17 cellular contexts compared by ENCODE assay signal in genomic region chr1:94929816-94930215, GRCh38. TPM values are rescaled to one million over a fixed set of nuclear protein-coding genes. Genes with fewer than 3 reads are reported as not detected.
DNase-seq lines count a peak whose midpoint lies in the region; ATAC-seq and TF ChIP-seq lines count a peak whose summit lies in the region.
"Had no signal": no experiment of that assay in that cellular context is flagged by ENCODE, and none has a peak within 500 bp of the region (broad histone marks: within the 10 kb centered on the region; RNA-seq: fewer than 3 reads in every experiment).

No MANE protein-coding gene starts in this region.

- H4K20me1 ChIP-seq in hepatocyte (ENCODE audit: insufficient read depth, poor library complexity, severe bottlenecking) (peaks cover 8% of the 10 kb centered on the region), MM.1S (ENCODE audit: insufficient read depth, low read length) (no peaks in the 10 kb centered on the region)

- TF ChIP-seq EP300 in tibial nerve (IDR thresholded peaks at IDR 0.05) = no peak

- TF ChIP-seq CTCF in hepatocyte (IDR thresholded peaks at IDR 0.05; ENCODE audit: poor library complexity) = no peak
- no peak for TF ChIP-seq CTCF in tibial nerve (IDR thresholded peaks at IDR 0.05)
- TF ChIP-seq CTCF in MM.1S (IDR thresholded peaks at IDR 0.05; ENCODE audit: low read length) = no peak

- H3K27me3 ChIP-seq in adipocyte (replicated peaks; ENCODE audit: control insufficient read depth, insufficient read depth, low read length) (no peaks in the 10 kb centered on the region), hepatocyte (no peaks in the 10 kb centered on the region), neuron (ENCODE audit: insufficient read depth, low read length) (no peaks in the 10 kb centered on the region), tibial nerve (no peaks in the 10 kb centered on the region), MM.1S (replicated peaks; ENCODE audit: insufficient read depth, low read length) (no peaks in the 10 kb centered on the region)
- H3K27me3 ChIP-seq: foreskin keratinocyte had no signal

- H3K36me3 ChIP-seq in adipocyte (ENCODE audit: control insufficient read depth, insufficient read depth, low read length, severe bottlenecking) = peaks cover 11% of the 10 kb centered on the region
- no peaks in the 10 kb centered on the region for H3K36me3 ChIP-seq in hepatocyte (replicated peaks; ENCODE audit: insufficient read depth, low read depth)
- H3K36me3 ChIP-seq in neuron (ENCODE audit: insufficient read depth, low read length) = peaks cover 12% of the 10 kb centered on the region
- peaks cover 0 to 19% (median 0%) of the 10 kb centered on the region in 3 donors for H3K36me3 ChIP-seq in tibial nerve
- H3K36me3 ChIP-seq in MM.1S (replicated peaks; ENCODE audit: insufficient read depth, low read length) = no peaks in the 10 kb centered on the region

- 85% methylated on average over 3 of the region's 3 CpGs for WGBS in hepatocyte (ENCODE audit: low lambda C conversion rate, missing lambda C conversion rate)
- 89 to 92% methylated on average over 3 of the region's 3 CpGs for WGBS in tibial nerve, 2 donors

- H2AFZ ChIP-seq in hepatocyte = no peak overlapping the region
- H2AFZ ChIP-seq in neuron (ENCODE audit: low read depth, low read length) = no peak overlapping the region
- no peak overlapping the region for H2AFZ ChIP-seq in MM.1S (ENCODE audit: low read length)

- H3F3A ChIP-seq in MM.1S (ENCODE audit: insufficient read depth, low read length) = no peaks in the 10 kb centered on the region

- H3K9me3 ChIP-seq in adipocyte (ENCODE audit: control insufficient read depth, low read length) (no peaks in the 10 kb centered on the region), hepatocyte (ENCODE audit: low read depth) (no peaks in the 10 kb centered on the region), neuron (ENCODE audit: low read length) (no peaks in the 10 kb centered on the region), tibial nerve (no peaks in the 10 kb centered on the region), MM.1S (replicated peaks; ENCODE audit: insufficient read depth, low read length) (no peaks in the 10 kb centered on the region)

- H3K9ac ChIP-seq in adipocyte (ENCODE audit: low read length) (no peak overlapping the region), MM.1S (ENCODE audit: low read length) (no peak overlapping the region)

- H3K4me2 ChIP-seq in hepatocyte (peak overlapping the region; percentile 87), MM.1S (ENCODE audit: low read depth, low read length) (no peak overlapping the region)

- no peak for ATAC-seq in GM18870 (IDR thresholded peaks at IDR 0.05; ENCODE audit: unreplicated experiment)
- no peak for ATAC-seq in HG02588 (IDR thresholded peaks at IDR 0.05; ENCODE audit: unreplicated experiment)
- no peak for ATAC-seq in HG03135 (IDR thresholded peaks at IDR 0.05; ENCODE audit: unreplicated experiment)
- ATAC-seq: activated T-helper 17 cell treated with anti-CD3 and anti-CD28 coated beads, Interleukin-2, amount 50 U/mL, for 72 hours; foreskin keratinocyte; naive thymus-derived CD8-positive, alpha-beta T cell had no signal

- DNase-seq in adipocyte (ENCODE audit: low read depth) = no peak
- DNase-seq in hepatocyte (ENCODE audit: low spot score) = no peak
- DNase-seq in tibial nerve (ENCODE audit: low spot score in 2 of 2) = no peak
- no peak for DNase-seq in MM.1S
- DNase-seq: C1 segment of cervical spinal cord; dermis blood vessel endothelial cell; foreskin keratinocyte; naive thymus-derived CD8-positive, alpha-beta T cell; NCI-H2171 treated with DMSO at 0.1 percent for 48 hours; NK-92 treated with Interleukin-12 subunit alpha and Interleukin-12 subunit beta, amount 100 ng/mL, for 24 hours; SHP77; stimulated activated CD4-positive, alpha-beta T cell treated with anti-CD3 and anti-CD28 coated beads, Interleukin-15, amount 100 ng/mL, for 24 hours had no signal

- H3K27ac ChIP-seq in hepatocyte (no peak overlapping the region), tibial nerve (peak overlapping the region; percentile 28 to 99 (median 65)), MM.1S (ENCODE audit: low read length) (no peak overlapping the region)
- H3K27ac ChIP-seq: foreskin keratinocyte had no signal

- peaks cover 57% of the 10 kb centered on the region for H3K79me2 ChIP-seq in hepatocyte
- no peaks in the 10 kb centered on the region for H3K79me2 ChIP-seq in MM.1S (ENCODE audit: low read length)

- H3K4me3 ChIP-seq in adipocyte (ENCODE audit: low read length) (peak overlapping the region; percentile 86), hepatocyte (peak overlapping the region; percentile 17), neuron (ENCODE audit: low read length) (peak overlapping the region; percentile 99), tibial nerve (peak overlapping the region in 2 of 4 donors; percentile 75 to 95), MM.1S (ENCODE audit: low read length) (no peak overlapping the region)

- no peak for TF ChIP-seq POLR2A in tibial nerve (IDR thresholded peaks at IDR 0.05)

- H3K4me1 ChIP-seq in adipocyte (ENCODE audit: control insufficient read depth, insufficient read depth, low read length) (peaks cover 25% of the 10 kb centered on the region), hepatocyte (ENCODE audit: insufficient read depth) (peaks cover 11% of the 10 kb centered on the region), neuron (ENCODE audit: insufficient read depth, low read length) (peaks cover 31% of the 10 kb centered on the region), tibial nerve (peaks cover 0 to 42% (median 7%) of the 10 kb centered on the region in 4 donors), MM.1S (ENCODE audit: low read length) (no peaks in the 10 kb centered on the region)

- H3K9me2 ChIP-seq in hepatocyte (replicated peaks; ENCODE audit: insufficient read depth) (no peaks in the 10 kb centered on the region), MM.1S (replicated peaks; ENCODE audit: insufficient read depth, low read length) (no peaks in the 10 kb centered on the region)

RNA-seq across cellular contexts. Expression of gene CNN3, which starts 2.9 kb away (rescaled TPM):
- total RNA-seq in hepatocyte = 255 and 256 TPM in 2 replicates
- 416 and 420 TPM in 2 replicates for polyA plus RNA-seq in hepatocyte
- total RNA-seq in tibial nerve = 100 to 1,000 TPM; 307 to 344 (median 329) TPM

Comparison
In these comparisons a context has a peak if more than half of its experiments do, and no peak if none do; other contexts are left out.
1. H3K27ac ChIP-seq: peak in tibial nerve (4 of 4); none in hepatocyte (single experiment) and MM.1S (single experiment).